Comparison of ENCODE assay signal across 19 cellular contexts in the genomic region with DNA sequence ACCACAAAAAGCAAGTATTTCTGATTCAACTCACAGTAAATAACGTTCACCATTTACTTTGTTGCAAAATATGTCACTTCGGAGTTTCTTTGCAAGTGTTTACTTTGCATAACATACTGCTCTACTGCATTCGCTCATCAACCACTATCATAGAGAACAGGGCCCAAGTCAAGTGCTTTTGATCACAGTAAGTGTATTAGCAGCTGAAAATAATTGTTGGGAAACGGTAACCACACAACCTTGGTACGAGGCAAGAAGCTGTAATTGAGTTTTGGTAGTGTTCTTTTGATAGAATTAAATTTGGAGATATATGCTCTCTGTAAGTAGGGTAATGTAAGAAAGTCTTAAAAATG.
DNase-seq lines count a peak whose midpoint lies in the region; ATAC-seq and TF ChIP-seq lines count a peak whose summit lies in the region.
"Had no signal": no experiment of that assay in that cellular context is flagged by ENCODE, and none has a peak within 500 bp of the region (broad histone marks: within the 10 kb centered on the region; RNA-seq: fewer than 3 reads in every experiment).

No MANE protein-coding gene starts in this region.

- H3K9me3 Mint-ChIP-seq in activated T-cell treated with anti-CD3 and anti-CD28 coated beads, Interleukin-2, amount 50 U/mL, for 24 hours, result no peaks in the 10 kb centered on the region
- no peaks in the 10 kb centered on the region for H3K9me3 Mint-ChIP-seq in activated T-cell treated with anti-CD3 and anti-CD28 coated beads, Interleukin-2, amount 50 U/mL, for 4 hours
- H3K9me3 Mint-ChIP-seq in T-cell, result no peaks in the 10 kb centered on the region
- H3K9me3 Mint-ChIP-seq: CD4-positive, CD25-positive, alpha-beta regulatory T cell had no signal

- DNase-seq in activated T-cell treated with anti-CD3 and anti-CD28 coated beads, Interleukin-2, amount 50 U/mL, for 24 hours, result no peak
- no peak for DNase-seq in activated T-cell treated with anti-CD3 and anti-CD28 coated beads, Interleukin-2, amount 50 U/mL, for 4 hours
- DNase-seq in H7 (peak; percentile 17), T-cell (no peak), left lung (no peak), NCI-H526 (lab: John Stamatoyannopoulos, UW) (no peak), body of pancreas (no peak), DMS153 treated with DMSO at 0.1 percent for 48 hours (lab: John Stamatoyannopoulos, UW; ENCODE audit: unreplicated experiment) (no peak)
- DNase-seq: DND-41, GF-D8, MM.1S, NCI-H1436 treated with DMSO at 0.1 percent for 48 hours, NCI-H345, NCI-H774, SHP77 had no signal

- H3K4me3 ChIP-seq in H7 (ENCODE audit: insufficient read depth, low read depth, low read length) (no peak overlapping the region), left lung (no peak overlapping the region), body of pancreas (no peak overlapping the region)

- TF ChIP-seq CTCF in left lung (IDR thresholded peaks at IDR 0.05) (no peak), body of pancreas (IDR thresholded peaks at IDR 0.05) (no peak)

- no peaks in the 10 kb centered on the region for H3K9me3 ChIP-seq in left lung
- no peaks in the 10 kb centered on the region for H3K9me3 ChIP-seq in body of pancreas

- no peaks in the 10 kb centered on the region for H3K36me3 ChIP-seq in H7 (replicated peaks; ENCODE audit: control insufficient read depth, insufficient read depth, low read length)
- H3K36me3 ChIP-seq in left lung, result peaks cover 0 to 17% of the 10 kb centered on the region in 2 donors
- H3K36me3 ChIP-seq in body of pancreas (replicated peaks in 1 of 2; ENCODE audit: insufficient read depth in 1 of 2, low read depth in 2 of 2), result peaks cover 0 to 4% of the 10 kb centered on the region in 2 donors

- H3K27me3 Mint-ChIP-seq in activated T-cell treated with anti-CD3 and anti-CD28 coated beads, Interleukin-2, amount 50 U/mL, for 24 hours, result no peaks in the 10 kb centered on the region
- no peaks in the 10 kb centered on the region for H3K27me3 Mint-ChIP-seq in activated T-cell treated with anti-CD3 and anti-CD28 coated beads, Interleukin-2, amount 50 U/mL, for 4 hours (ENCODE audit: low read depth)
- H3K27me3 Mint-ChIP-seq in T-cell, result no peaks in the 10 kb centered on the region
- H3K27me3 Mint-ChIP-seq: CD4-positive, CD25-positive, alpha-beta regulatory T cell had no signal

- 53 to 60% methylated on average over 5 of the region's 5 CpGs for WGBS in body of pancreas, 2 donors

- no peak overlapping the region for H3K27ac ChIP-seq in left lung
- no peak overlapping the region for H3K27ac ChIP-seq in body of pancreas
- H3K27ac ChIP-seq: KMS-11 had no signal

- peaks cover 30% of the 10 kb centered on the region for H3K36me3 Mint-ChIP-seq in activated T-cell treated with anti-CD3 and anti-CD28 coated beads, Interleukin-2, amount 50 U/mL, for 24 hours (ENCODE audit: low read depth)
- H3K36me3 Mint-ChIP-seq in activated T-cell treated with anti-CD3 and anti-CD28 coated beads, Interleukin-2, amount 50 U/mL, for 4 hours (ENCODE audit: insufficient read depth), result peaks cover 16% of the 10 kb centered on the region
- peaks cover 18% of the 10 kb centered on the region for H3K36me3 Mint-ChIP-seq in T-cell

- intact Hi-C loops in left lung (cut with DNase I) (no loop called here), body of pancreas (cut with DNase I) (no loop called here)

- POLR2A ChIA-PET in T-cell (lab: Charles Lee), result interaction anchor here in 1 of 2 donors (0.6 kb wide), 1 partner anchor 43 kb away, joined by 3 read pairs; no protein-coding TSS in a partner anchor

- ATAC-seq in activated T-cell treated with anti-CD3 and anti-CD28 coated beads, Interleukin-2, amount 50 U/mL, for 4 hours, result no peak
- ATAC-seq in T-cell (replicated peaks in 1 of 4) (peak in 3 of 4 experiments; percentile 30 to 38 (median 32)), left lung (peak; percentile 53), body of pancreas (no peak)
- ATAC-seq: HepG2, SK-N-SH treated with all-trans-retinoic acid at 6 μM for 48 hours had no signal

- no peaks in the 10 kb centered on the region for H3K4me1 ChIP-seq in left lung
- H3K4me1 ChIP-seq in body of pancreas, result no peaks in the 10 kb centered on the region

- H3K4me1 Mint-ChIP-seq in activated T-cell treated with anti-CD3 and anti-CD28 coated beads, Interleukin-2, amount 50 U/mL, for 24 hours (ENCODE audit: low read depth), result peaks cover 29% of the 10 kb centered on the region
- peaks cover 14% of the 10 kb centered on the region for H3K4me1 Mint-ChIP-seq in activated T-cell treated with anti-CD3 and anti-CD28 coated beads, Interleukin-2, amount 50 U/mL, for 4 hours (ENCODE audit: low read depth)
- H3K4me1 Mint-ChIP-seq in T-cell, result peaks cover 24 to 33% (median 31%) of the 10 kb centered on the region in 3 donors

- H3K4me3 Mint-ChIP-seq in activated T-cell treated with anti-CD3 and anti-CD28 coated beads, Interleukin-2, amount 50 U/mL, for 24 hours, result no peak overlapping the region
- H3K4me3 Mint-ChIP-seq in activated T-cell treated with anti-CD3 and anti-CD28 coated beads, Interleukin-2, amount 50 U/mL, for 4 hours, result no peak overlapping the region
- H3K4me3 Mint-ChIP-seq in T-cell, result no peak overlapping the region
- H3K4me3 Mint-ChIP-seq: CD4-positive, CD25-positive, alpha-beta regulatory T cell had no signal

- H3K27me3 ChIP-seq in H7 (ENCODE audit: control insufficient read depth, insufficient read depth, low read length) (no peaks in the 10 kb centered on the region), left lung (no peaks in the 10 kb centered on the region), body of pancreas (no peaks in the 10 kb centered on the region)

- no peak for TF ChIP-seq POLR2A in body of pancreas (IDR thresholded peaks at IDR 0.05)

- H3K27ac Mint-ChIP-seq in activated T-cell treated with anti-CD3 and anti-CD28 coated beads, Interleukin-2, amount 50 U/mL, for 24 hours, result peak overlapping the region; percentile 58
- no peak overlapping the region for H3K27ac Mint-ChIP-seq in T-cell
- H3K27ac Mint-ChIP-seq: CD4-positive, CD25-positive, alpha-beta regulatory T cell had no signal

- CTCF ChIA-PET in T-cell (lab: Charles Lee), result no interaction called here

Comparison
In these comparisons a context has a peak if more than half of its experiments do, and no peak if none do; other contexts are left out.
1. ATAC-seq: peak in T-cell (3 of 4) and left lung (single experiment); none in activated T-cell treated with anti-CD3 and anti-CD28 coated beads, Interleukin-2, amount 50 U/mL, for 4 hours (0 of 2) and body of pancreas (single experiment).